14 cellular contexts compared by ENCODE assay signal in the genomic region with DNA sequence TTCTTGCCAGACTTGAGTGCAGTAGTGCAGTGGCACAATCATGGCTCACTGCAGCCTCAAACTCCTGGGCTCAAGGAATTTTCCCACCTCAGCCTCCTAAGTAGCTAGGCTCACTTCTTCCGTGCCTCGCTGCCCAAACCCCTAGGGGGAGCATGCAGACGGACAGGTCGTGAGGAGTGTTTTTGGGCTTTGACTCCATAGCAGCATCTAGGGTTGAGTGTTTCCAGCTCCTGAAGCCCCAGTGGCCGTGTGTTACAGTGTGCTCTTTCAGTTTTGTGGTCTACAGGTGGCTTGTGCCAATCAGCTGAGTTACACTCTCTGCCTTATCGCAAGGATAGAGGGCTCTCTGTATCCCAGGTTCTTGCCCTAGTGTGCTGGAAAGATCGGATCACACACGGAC. TPM values are rescaled to one million over a fixed set of nuclear protein-coding genes. Genes with fewer than 3 reads are reported as not detected.
DNase-seq lines count a peak whose midpoint lies in the region; TF ChIP-seq lines count a peak whose summit lies in the region.
"Had no signal": no experiment of that assay in that cellular context is flagged by ENCODE, and none has a peak within 500 bp of the region (broad histone marks: within the 10 kb centered on the region; RNA-seq: fewer than 3 reads in every experiment).

No MANE protein-coding gene starts in this region.

- peaks cover 95% of the 10 kb centered on the region for H3K79me2 ChIP-seq in MM.1S (ENCODE audit: low read length)

- H3K27me3 ChIP-seq in NT2/D1 (ENCODE audit: insufficient read depth, insufficient read length) (no peaks in the 10 kb centered on the region), MM.1S (replicated peaks; ENCODE audit: insufficient read depth, low read length) (no peaks in the 10 kb centered on the region)
- H3K27me3 ChIP-seq: BLaER1, Peyer's patch, uterus had no signal

- H2AFZ ChIP-seq in MM.1S (ENCODE audit: low read length), result no peak overlapping the region

- H3K4me3 ChIP-seq in GM12865 (ENCODE audit: low read depth, low read length), result no peak overlapping the region
- H3K4me3 ChIP-seq in NT2/D1 (ENCODE audit: insufficient read length, low read depth), result no peak overlapping the region
- H3K4me3 ChIP-seq in epithelial cell of proximal tubule (ENCODE audit: low read depth, low read length), result no peak overlapping the region
- H3K4me3 ChIP-seq in MM.1S (ENCODE audit: low read length), result no peak overlapping the region
- H3K4me3 ChIP-seq: BLaER1, Peyer's patch, uterus had no signal

- DNase-seq in 8988T (peak; percentile 32), GM12865 (ENCODE audit: low read depth) (peak; percentile 51), NT2/D1 (ENCODE audit: low read depth, low spot score) (peak; percentile 52), epithelial cell of proximal tubule (ENCODE audit: low read depth) (no peak), MM.1S (no peak), HK-2 (ENCODE audit: unreplicated experiment) (no peak), NOMO-1 treated with dmso at 0.1 percent for 144 hours (lab: John Stamatoyannopoulos, UW; ENCODE audit: unreplicated experiment) (no peak), NCI-H510A treated with DMSO at 0.1 percent for 48 hours (lab: John Stamatoyannopoulos, UW) (no peak)
- DNase-seq: activated CD8-positive, alpha-beta memory T cell treated with anti-CD3 and anti-CD28 coated beads, Interleukin-2, amount 50 U/mL, for 4 hours; left ventricle myocardium superior; NCI-H187; Peyer's patch; uterus had no signal

- H3K9me2 ChIP-seq in MM.1S (replicated peaks; ENCODE audit: insufficient read depth, low read length), result no peaks in the 10 kb centered on the region

- no peaks in the 10 kb centered on the region for H3K4me1 ChIP-seq in NT2/D1 (ENCODE audit: insufficient read depth, insufficient read length)
- no peaks in the 10 kb centered on the region for H3K4me1 ChIP-seq in MM.1S (ENCODE audit: low read length)
- H3K4me1 ChIP-seq: Peyer's patch, uterus had no signal

- no peak overlapping the region for H3K9ac ChIP-seq in NT2/D1 (ENCODE audit: insufficient read length, low read depth)
- no peak overlapping the region for H3K9ac ChIP-seq in MM.1S (ENCODE audit: low read length)
- H3K9ac ChIP-seq: BLaER1 had no signal

- no peaks in the 10 kb centered on the region for H3K9me3 ChIP-seq in NT2/D1 (ENCODE audit: insufficient read depth, low read length)
- H3K9me3 ChIP-seq in MM.1S (replicated peaks; ENCODE audit: insufficient read depth, low read length), result no peaks in the 10 kb centered on the region
- H3K9me3 ChIP-seq: BLaER1, Peyer's patch, uterus had no signal

- no peak overlapping the region for H3K4me2 ChIP-seq in MM.1S (ENCODE audit: low read depth, low read length)
- H3K4me2 ChIP-seq: BLaER1 had no signal

- no peaks in the 10 kb centered on the region for H4K20me1 ChIP-seq in MM.1S (ENCODE audit: insufficient read depth, low read length)

- H3F3A ChIP-seq in MM.1S (ENCODE audit: insufficient read depth, low read length), result no peaks in the 10 kb centered on the region

- TF ChIP-seq CTCF in GM12865 (IDR thresholded peaks at IDR 0.05; ENCODE audit: insufficient read depth, low read depth, low read length, missing control alignments) (peak; percentile 39), epithelial cell of proximal tubule (conservative IDR thresholded peaks at IDR 0.05; ENCODE audit: low read depth, low read length) (peak; percentile 35), MM.1S (IDR thresholded peaks at IDR 0.05; ENCODE audit: low read length) (no peak)

- H3K36me3 ChIP-seq in NT2/D1 (ENCODE audit: insufficient read depth, insufficient read length, low read length) (no peaks in the 10 kb centered on the region), MM.1S (replicated peaks; ENCODE audit: insufficient read depth, low read length) (no peaks in the 10 kb centered on the region)
- H3K36me3 ChIP-seq: Peyer's patch, uterus had no signal

- H3K27ac ChIP-seq in MM.1S (ENCODE audit: low read length), result no peak overlapping the region
- H3K27ac ChIP-seq: BLaER1, Peyer's patch, uterus had no signal

RNA-seq across cellular contexts. Expression of a gene that starts 33.4 kb away (rescaled TPM):
- total RNA-seq in epithelial cell of proximal tubule, result 12.9 and 17.9 TPM in 2 replicates

Comparison
In these comparisons a context has a peak if more than half of its experiments do, and no peak if none do; other contexts are left out.
1. DNase-seq: peak in 8988T (single experiment), GM12865 (single experiment) and NT2/D1 (single experiment); none in epithelial cell of proximal tubule (single experiment), MM.1S (single experiment), HK-2 (single experiment), NOMO-1 treated with dmso at 0.1 percent for 144 hours (single experiment) and NCI-H510A treated with DMSO at 0.1 percent for 48 hours (single experiment).